Comparison of ENCODE assay signal across 16 cellular contexts in the genomic region with DNA sequence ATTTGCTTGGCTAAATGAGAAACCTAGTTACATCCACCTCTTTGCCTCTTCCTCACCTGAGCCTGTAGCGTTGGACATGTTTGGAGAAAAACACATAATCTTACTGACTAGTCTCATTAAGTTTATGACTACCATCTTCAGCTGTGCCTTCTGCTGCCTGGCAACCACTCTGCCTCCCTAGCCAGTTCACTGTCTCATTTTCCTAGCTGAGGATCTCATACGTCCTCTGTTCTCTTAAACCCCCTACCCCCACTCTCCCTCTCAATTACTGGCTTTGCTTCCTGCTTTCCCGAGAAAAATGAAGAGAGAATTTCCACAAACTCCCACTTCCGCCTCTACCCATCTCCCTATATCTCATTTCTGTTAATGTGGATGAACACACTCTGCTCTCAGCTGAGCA.
DNase-seq lines count a peak whose midpoint lies in the region; ATAC-seq and TF ChIP-seq lines count a peak whose summit lies in the region.
"Had no signal": no experiment of that assay in that cellular context is flagged by ENCODE, and none has a peak within 500 bp of the region (broad histone marks: within the 10 kb centered on the region; RNA-seq: fewer than 3 reads in every experiment).

No MANE protein-coding gene starts in this region.

- no peak overlapping the region for H3K18ac ChIP-seq in IMR-90 (ENCODE audit: low read depth, low read length)

- H2AFZ ChIP-seq in IMR-90 (replicated peaks; ENCODE audit: low read length, poor library complexity), result no peak overlapping the region

- no peak overlapping the region for H2BK20ac ChIP-seq in IMR-90 (ENCODE audit: low read depth, low read length)

- in situ Hi-C loops in IMR-90 (cut with MboI; ENCODE audit: low sequenced_read_pairs), result no loop called here

- no peak overlapping the region for H3K4me3 ChIP-seq in BLaER1 treated with 17β-estradiol and CSF1 and Interleukin-3, amounts not matched to agents 10 nM and 100 nM
- H3K4me3 ChIP-seq in IMR-90 (ENCODE audit: insufficient read depth, low read depth, low read length) (no peak overlapping the region), endocrine pancreas (ENCODE audit: control insufficient read depth, insufficient read depth, low read length) (peak overlapping the region; percentile 39)
- no peak overlapping the region for H3K4me3 ChIP-seq in effector memory CD4-positive, alpha-beta T cell (ENCODE audit: insufficient read depth, low read depth, low read length, poor library complexity, severe bottlenecking)

- peaks cover 0 to 3% (median 0%) of the 10 kb centered on the region in 11 experiments; a peak in 1 of 22 replicates for H3K9me3 ChIP-seq in BLaER1 treated with 17β-estradiol and CSF1 and Interleukin-3, amounts not matched to agents 10 nM and 100 nM (replicated peaks in 1 of 11)
- H3K9me3 ChIP-seq in IMR-90 (ENCODE audit: control insufficient read depth, insufficient read depth, low read length) (no peaks in the 10 kb centered on the region), endocrine pancreas (ENCODE audit: control insufficient read depth, low read length) (no peaks in the 10 kb centered on the region)
- H3K9me3 ChIP-seq in effector memory CD4-positive, alpha-beta T cell (ENCODE audit: control insufficient read depth, low read length), result no peaks in the 10 kb centered on the region

- TF ChIP-seq POLR2A in IMR-90 (IDR thresholded peaks at IDR 0.05; ENCODE audit: low read depth, low read length), result no peak

- no peak for ATAC-seq in IMR-90 (ENCODE audit: low read depth)
- ATAC-seq in HG03097 (IDR thresholded peaks at IDR 0.05; ENCODE audit: low FRiP score, unreplicated experiment), result no peak
- ATAC-seq in GM19328 (IDR thresholded peaks at IDR 0.05; ENCODE audit: unreplicated experiment), result no peak

- no peaks in the 10 kb centered on the region for H3K36me3 ChIP-seq in BLaER1 treated with 17β-estradiol and CSF1 and Interleukin-3, amounts not matched to agents 10 nM and 100 nM
- no peaks in the 10 kb centered on the region for H3K36me3 ChIP-seq in IMR-90 (ENCODE audit: control insufficient read depth, insufficient read depth, low read length)
- no peaks in the 10 kb centered on the region for H3K36me3 ChIP-seq in endocrine pancreas (ENCODE audit: control insufficient read depth, insufficient read depth, low read length)
- no peaks in the 10 kb centered on the region for H3K36me3 ChIP-seq in effector memory CD4-positive, alpha-beta T cell (ENCODE audit: control insufficient read depth, insufficient read depth, low read length)

- no peak overlapping the region for H4K91ac ChIP-seq in IMR-90 (ENCODE audit: insufficient read depth, low read depth, low read length)

- no peak overlapping the region for H3K56ac ChIP-seq in IMR-90 (ENCODE audit: extremely low read depth, insufficient read depth, low read length)

- no peak overlapping the region for H2BK15ac ChIP-seq in IMR-90 (ENCODE audit: low read depth, low read length)

- TF ChIP-seq CTCF in IMR-90 (conservative IDR thresholded peaks at IDR 0.05; ENCODE audit: low read depth, low read length), result no peak

- no peak overlapping the region for H4K8ac ChIP-seq in IMR-90 (ENCODE audit: low read depth in 2 of 2, low read length in 2 of 2)

- dilution Hi-C loops in IMR-90 (cut with HindIII; ENCODE audit: low sequenced_read_pairs, unreplicated experiment), result no loop called here

- H3K79me1 ChIP-seq in IMR-90 (ENCODE audit: low read depth in 1 of 2, low read length in 2 of 2), result no peaks in the 10 kb centered on the region

- no peak overlapping the region for H3K27ac ChIP-seq in BLaER1 treated with 17β-estradiol and CSF1 and Interleukin-3, amounts not matched to agents 10 nM and 100 nM
- no peak overlapping the region for H3K27ac ChIP-seq in IMR-90 (ENCODE audit: insufficient read depth, low read length)
- H3K27ac ChIP-seq in effector memory CD4-positive, alpha-beta T cell (ENCODE audit: insufficient read depth, low read length, poor library complexity, severe bottlenecking), result no peak overlapping the region

- no peak overlapping the region for H3K14ac ChIP-seq in IMR-90 (replicated peaks; ENCODE audit: low read depth, low read length)

- no peak for DNase-seq in IMR-90
- peak; percentile 99 for DNase-seq in NCI-H526 treated with DMSO at 0.1 percent for 48 hours (lab: John Stamatoyannopoulos, UW)
- no peak for DNase-seq in effector memory CD4-positive, alpha-beta T cell
- DNase-seq in Kasumi-1 (lab: John Stamatoyannopoulos, UW), result no peak
- DNase-seq: CD8-positive, alpha-beta memory T cell; HCEC 1CT; NCI-H1092; NCI-H187; NCI-H82; OCI-M1; RPMI8226; T-helper 9 cell had no signal

- peaks cover 8 to 19% (median 16%) of the 10 kb centered on the region in 10 experiments; a peak in 19 of 20 replicates for H3K4me1 ChIP-seq in BLaER1 treated with 17β-estradiol and CSF1 and Interleukin-3, amounts not matched to agents 10 nM and 100 nM
- H3K4me1 ChIP-seq in IMR-90 (ENCODE audit: control insufficient read depth, insufficient read depth, low read length) (peaks cover 8% of the 10 kb centered on the region), endocrine pancreas (ENCODE audit: control insufficient read depth, insufficient read depth, low read length) (no peaks in the 10 kb centered on the region)
- no peaks in the 10 kb centered on the region for H3K4me1 ChIP-seq in effector memory CD4-positive, alpha-beta T cell (ENCODE audit: control insufficient read depth, insufficient read depth, low read length, poor library complexity, severe bottlenecking)

- POLR2A ChIA-PET in IMR-90 (lab: Charles Lee; ENCODE audit: unreplicated experiment), result no interaction called here

- H3K4me2 ChIP-seq in BLaER1 treated with 17β-estradiol and CSF1 and Interleukin-3, amounts not matched to agents 10 nM and 100 nM, result peak overlapping the region in 9 of 11 experiments; percentile 24 to 87 (median 63); a peak in 17 of 22 replicates
- no peak overlapping the region for H3K4me2 ChIP-seq in IMR-90 (ENCODE audit: low read depth, low read length)

- CTCF ChIA-PET in IMR-90 (lab: Yijun Ruan, JAX), result no interaction called here

- H3K9ac ChIP-seq in BLaER1 treated with 17β-estradiol and CSF1 and Interleukin-3, amounts not matched to agents 10 nM and 100 nM, result no peak overlapping the region
- H3K9ac ChIP-seq in IMR-90 (ENCODE audit: low read depth, low read length) (no peak overlapping the region), endocrine pancreas (ENCODE audit: control insufficient read depth, insufficient read depth, low read length) (no peak overlapping the region)

- intact Hi-C loops in IMR-90 (cut with micrococcal nuclease), result no loop called here

- TF ChIP-seq RAD21 in IMR-90 (IDR thresholded peaks at IDR 0.05; ENCODE audit: low read length), result no peak

- H2BK5ac ChIP-seq in IMR-90 (ENCODE audit: low read depth, low read length, poor library complexity, severe bottlenecking), result no peak overlapping the region

- H2AK9ac ChIP-seq in IMR-90 (replicated peaks; ENCODE audit: low read depth, low read length, poor library complexity), result no peak overlapping the region

- WGBS in IMR-90 (ENCODE audit: extremely low coverage in 2 of 2, insufficient read length in 1 of 2), 2 experiments, result 20% methylated on average over 1 of the region's 4 CpGs; no CpG with 5 or more reads in 1 of the 2 experiments

- 0 out of 2 replicates have a peak overlapping the region, but pooled peaks have one; percentile 6 for H3K4ac ChIP-seq in IMR-90 (ENCODE audit: low read depth, low read length)

- BruUV-seq in IMR-90 (replicated peaks; lab: Mats Ljungman, UMichigan), result no TSS peak

- no peak overlapping the region for H3K23ac ChIP-seq in IMR-90 (ENCODE audit: low read depth, low read length)

- H3K9me1 ChIP-seq in IMR-90 (ENCODE audit: insufficient read depth, low read length), result no peaks in the 10 kb centered on the region

- H3K27me3 ChIP-seq in BLaER1 treated with 17β-estradiol and CSF1 and Interleukin-3, amounts not matched to agents 10 nM and 100 nM, result no peaks in the 10 kb centered on the region
- no peaks in the 10 kb centered on the region for H3K27me3 ChIP-seq in IMR-90 (ENCODE audit: control insufficient read depth, insufficient read depth, low read length)
- H3K27me3 ChIP-seq in endocrine pancreas (ENCODE audit: control insufficient read depth, insufficient read depth, low read length), result no peaks in the 10 kb centered on the region
- no peaks in the 10 kb centered on the region for H3K27me3 ChIP-seq in effector memory CD4-positive, alpha-beta T cell (replicated peaks; ENCODE audit: control insufficient read depth, insufficient read depth, low read length, poor library complexity, severe bottlenecking)

- no peaks in the 10 kb centered on the region for H4K20me1 ChIP-seq in BLaER1 treated with 17β-estradiol and CSF1 and Interleukin-3, amounts not matched to agents 10 nM and 100 nM
- no peaks in the 10 kb centered on the region for H4K20me1 ChIP-seq in IMR-90 (ENCODE audit: insufficient read depth, low read length)

- no peak overlapping the region for H4K5ac ChIP-seq in IMR-90 (ENCODE audit: low read depth, low read length)

- H2AK5ac ChIP-seq in IMR-90 (ENCODE audit: low read depth, low read length), result no peak overlapping the region

- no peak overlapping the region for H2BK120ac ChIP-seq in IMR-90 (ENCODE audit: low read depth, low read length)

TF ChIP-seq in IMR-90, 13 proteins besides CTCF, POLR2A, EP300 and RAD21 (continues in another document):
- TF ChIP-seq, protein P1, sequence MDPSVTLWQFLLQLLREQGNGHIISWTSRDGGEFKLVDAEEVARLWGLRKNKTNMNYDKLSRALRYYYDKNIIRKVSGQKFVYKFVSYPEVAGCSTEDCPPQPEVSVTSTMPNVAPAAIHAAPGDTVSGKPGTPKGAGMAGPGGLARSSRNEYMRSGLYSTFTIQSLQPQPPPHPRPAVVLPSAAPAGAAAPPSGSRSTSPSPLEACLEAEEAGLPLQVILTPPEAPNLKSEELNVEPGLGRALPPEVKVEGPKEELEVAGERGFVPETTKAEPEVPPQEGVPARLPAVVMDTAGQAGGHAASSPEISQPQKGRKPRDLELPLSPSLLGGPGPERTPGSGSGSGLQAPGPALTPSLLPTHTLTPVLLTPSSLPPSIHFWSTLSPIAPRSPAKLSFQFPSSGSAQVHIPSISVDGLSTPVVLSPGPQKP (IDR thresholded peaks at IDR 0.05; ENCODE audit: borderline replicate concordance, low read depth, low read length), result no peak
- TF ChIP-seq NFE2L2 (IDR thresholded peaks at IDR 0.05; ENCODE audit: low read depth, low read length), result no peak
- TF ChIP-seq BHLHE40 (IDR thresholded peaks at IDR 0.05; ENCODE audit: low read depth, low read length), result no peak
- TF ChIP-seq CHD1 (IDR thresholded peaks at IDR 0.05; ENCODE audit: low read depth, low read length), result no peak
- no peak for TF ChIP-seq MXI1 (IDR thresholded peaks at IDR 0.05; ENCODE audit: borderline replicate concordance, low read depth, low read length)
- TF ChIP-seq RFX5 (IDR thresholded peaks at IDR 0.05; ENCODE audit: low read depth, low read length), result no peak
- TF ChIP-seq MAZ (IDR thresholded peaks at IDR 0.05; ENCODE audit: borderline replicate concordance, low read depth, low read length), result no peak
